Comparison of ENCODE assay signal across 13 cellular contexts in genomic region chr17:40530531-40530987, GRCh38. TPM values are rescaled to one million over a fixed set of nuclear protein-coding genes. Genes with fewer than 3 reads are reported as not detected.
DNase-seq lines count a peak whose midpoint lies in the region; ATAC-seq lines count a peak whose summit lies in the region.
"Had no signal": no experiment of that assay in that cellular context is flagged by ENCODE, and none has a peak within 500 bp of the region (broad histone marks: within the 10 kb centered on the region; RNA-seq: fewer than 3 reads in every experiment).

No MANE protein-coding gene starts in this region.

- H3K27ac Mint-ChIP-seq in activated T-helper 17 cell treated with anti-CD3 and anti-CD28 coated beads, Interleukin-2, amount 50 U/mL, for 72 hours, result peak overlapping the region; percentile 90
- peak overlapping the region in 5 of 6 donors; percentile 86 to 99 (median 95) for H3K27ac Mint-ChIP-seq in naive B cell

- intact Hi-C loops in left cardiac atrium (cut with DNase I), result loop anchor here (5.0 kb wide), 2 partner anchors 88 to 228 kb away; partner anchors contain the start of gene IGFBP4 (in 2 of the 2)
- intact Hi-C loops in left ventricle myocardium superior (cut with micrococcal nuclease), result loop anchor here (5.0 kb wide), 1 partner anchor 88 kb away; the partner anchor contains the start of gene IGFBP4

- no peaks in the 10 kb centered on the region for H3K9me3 Mint-ChIP-seq in activated T-helper 17 cell treated with anti-CD3 and anti-CD28 coated beads, Interleukin-2, amount 50 U/mL, for 72 hours
- H3K9me3 Mint-ChIP-seq in naive B cell, result peaks cover 0 to 15% (median 5%) of the 10 kb centered on the region in 7 donors

- H3K4me1 Mint-ChIP-seq in activated T-helper 17 cell treated with anti-CD3 and anti-CD28 coated beads, Interleukin-2, amount 50 U/mL, for 72 hours, result peaks cover 45% of the 10 kb centered on the region
- peaks cover 45 to 63% (median 53%) of the 10 kb centered on the region in 3 donors for H3K4me1 Mint-ChIP-seq in naive B cell

- H3K36me3 Mint-ChIP-seq in activated T-helper 17 cell treated with anti-CD3 and anti-CD28 coated beads, Interleukin-2, amount 50 U/mL, for 72 hours (ENCODE audit: low read depth), result peaks cover 8% of the 10 kb centered on the region
- H3K36me3 Mint-ChIP-seq in naive B cell, result peaks cover 2 to 5% of the 10 kb centered on the region in 2 donors

- peak overlapping the region; percentile 90 for H3K4me3 Mint-ChIP-seq in activated T-helper 17 cell treated with anti-CD3 and anti-CD28 coated beads, Interleukin-2, amount 50 U/mL, for 72 hours
- peak overlapping the region in 6 of 8 donors; percentile 29 to 83 (median 68) for H3K4me3 Mint-ChIP-seq in naive B cell

- ATAC-seq in left cardiac atrium, result no peak
- no peak for ATAC-seq in left ventricle myocardium superior
- ATAC-seq in activated T-helper 17 cell treated with anti-CD3 and anti-CD28 coated beads, Interleukin-2, amount 50 U/mL, for 72 hours (replicated peaks), result no peak
- ATAC-seq in naive B cell (ENCODE audit: low read depth in 2 of 2), result no peak
- no peak for ATAC-seq in HG02623 (IDR thresholded peaks at IDR 0.05; ENCODE audit: unreplicated experiment)
- ATAC-seq: heart left ventricle, left lung had no signal

- peak; percentile 11 for DNase-seq in left cardiac atrium
- DNase-seq in left ventricle myocardium superior, result no peak
- DNase-seq in naive B cell, result no peak
- no peak for DNase-seq in AG08396 (ENCODE audit: low spot score)
- DNase-seq in DMS 273 (lab: John Stamatoyannopoulos, UW; ENCODE audit: unreplicated experiment), result no peak
- no peak for DNase-seq in NCI-H82 treated with DMSO at 0.1 percent for 48 hours (lab: John Stamatoyannopoulos, UW; ENCODE audit: unreplicated experiment)
- DNase-seq: C1 segment of cervical spinal cord, NCI-H2081 treated with DMSO at 0.1 percent for 48 hours had no signal

- no peaks in the 10 kb centered on the region for H3K27me3 Mint-ChIP-seq in activated T-helper 17 cell treated with anti-CD3 and anti-CD28 coated beads, Interleukin-2, amount 50 U/mL, for 72 hours
- peaks cover 0 to 5% (median 0%) of the 10 kb centered on the region in 3 donors for H3K27me3 Mint-ChIP-seq in naive B cell

RNA-seq across cellular contexts. Expression of gene TNS4, which starts 29.1 kb away (rescaled TPM):
- not detected for total RNA-seq in left cardiac atrium
- not detected for total RNA-seq in left ventricle myocardium superior
- total RNA-seq in activated T-helper 17 cell treated with anti-CD3 and anti-CD28 coated beads, Interleukin-2, amount 50 U/mL, for 72 hours, result 10 to 100 TPM in 1 of 2 donors, 1 to 10 TPM in 1; 8.8 to 19.8 TPM
- not detected for polyA plus RNA-seq in naive B cell (ENCODE audit: low read depth in 6 of 6)
- total RNA-seq: LHCN-M2 had no signal
- polyA plus RNA-seq: heart left ventricle had no signal

RNA-seq across cellular contexts. Expression of gene CCR7, which starts 34.7 kb away (rescaled TPM):
- total RNA-seq in left cardiac atrium (under 1 TPM; 0.29 to 0.53 TPM), left ventricle myocardium superior (0.22 TPM)
- 100 to 1,000 TPM; 140 to 304 TPM for total RNA-seq in activated T-helper 17 cell treated with anti-CD3 and anti-CD28 coated beads, Interleukin-2, amount 50 U/mL, for 72 hours
- polyA plus RNA-seq in naive B cell (ENCODE audit: low read depth in 6 of 6), result 100 to 1,000 TPM; 442 to 802 (median 622) TPM
- total RNA-seq: LHCN-M2 had no signal

Comparison
In these comparisons a context has a peak if more than half of its experiments do, and no peak if none do; other contexts are left out.
1. RNA of gene CCR7, which starts 34.7 kb away (total RNA-seq): 140 to 304 TPM in activated T-helper 17 cell treated with anti-CD3 and anti-CD28 coated beads, Interleukin-2, amount 50 U/mL, for 72 hours; 0.29 to 0.53 TPM in left cardiac atrium and 0.22 TPM in left ventricle myocardium superior (single experiment); every median in the first group is over 10 times any median in the second.